In the genomic region with DNA sequence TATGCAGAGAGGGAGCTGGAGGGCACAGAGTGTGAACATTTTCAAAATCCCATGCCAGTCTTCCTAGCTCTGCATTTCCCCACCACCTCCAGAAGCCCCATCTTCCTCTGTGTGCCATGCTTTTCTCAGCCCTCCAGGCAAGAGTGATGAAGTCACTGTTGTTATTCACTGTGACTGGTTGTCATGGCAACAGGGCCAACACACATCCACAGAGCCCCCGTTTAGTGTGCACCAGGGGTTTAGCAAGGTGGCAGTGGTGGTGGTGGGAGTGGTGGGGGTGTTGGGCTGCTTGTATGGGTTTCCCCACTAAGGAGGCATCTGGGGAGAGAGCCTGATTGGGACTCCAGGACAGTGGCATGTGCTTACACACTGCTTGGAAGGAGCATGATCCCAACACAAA, we compare ENCODE assay signal across 2 cellular contexts.
TF ChIP-seq lines count a peak whose summit lies in the region.

No MANE protein-coding gene starts in this region.

TF ChIP-seq in HepG2, 621 proteins besides CTCF, POLR2A, EP300 and RAD21:
- no peak for TF ChIP-seq JUN (CRISPR knock-in tag; IDR thresholded peaks at IDR 0.05)
- peak; percentile 58; the same call in 1 of the 2 replicates for TF ChIP-seq RFX1 (IDR thresholded peaks at IDR 0.05)

TF ChIP-seq in GM12878, 131 proteins besides CTCF, POLR2A, EP300 and RAD21:
- no peak for TF ChIP-seq FOXK2 (IDR thresholded peaks at IDR 0.05)
- TF ChIP-seq SIN3A (IDR thresholded peaks at IDR 0.05; ENCODE audit: low read depth, low read length): no peak
- TF ChIP-seq DPF2 (IDR thresholded peaks at IDR 0.05): no peak
- peak; percentile 78 for TF ChIP-seq BMI1 (IDR thresholded peaks at IDR 0.05; ENCODE audit: borderline replicate concordance)
- TF ChIP-seq MTA2 (IDR thresholded peaks at IDR 0.05; ENCODE audit: low read depth): no peak
